20 cellular contexts compared by ENCODE assay signal in genomic region chr14:98437113-98437512, GRCh38.
DNase-seq lines count a peak whose midpoint lies in the region; ATAC-seq, FAIRE-seq and TF ChIP-seq lines count a peak whose summit lies in the region.
"Had no signal": no experiment of that assay in that cellular context is flagged by ENCODE, and none has a peak within 500 bp of the region (broad histone marks: within the 10 kb centered on the region; RNA-seq: fewer than 3 reads in every experiment).

No MANE protein-coding gene starts in this region.

- H2AK9ac ChIP-seq in IMR-90 (replicated peaks; ENCODE audit: low read depth, low read length, poor library complexity): no peak overlapping the region

- no peak overlapping the region for H4K91ac ChIP-seq in IMR-90 (ENCODE audit: insufficient read depth, low read depth, low read length)
- H4K91ac ChIP-seq in H1 (replicated peaks; ENCODE audit: insufficient read length, low read length): no peak overlapping the region

- in situ Hi-C loops in HepG2 (cut with HindIII; ENCODE audit: extremely low pct_ligation_motif_present, low pct_unique_long_range_greater_than_20kb): no loop called here
- in situ Hi-C loops in IMR-90 (cut with MboI; ENCODE audit: low sequenced_read_pairs): no loop called here

- H3K79me1 ChIP-seq in IMR-90 (ENCODE audit: low read depth in 1 of 2, low read length in 2 of 2): no peaks in the 10 kb centered on the region
- H3K79me1 ChIP-seq in H1 (ENCODE audit: low read depth, low read length): no peaks in the 10 kb centered on the region

- H3K36me3 ChIP-seq in HepG2 (replicated peaks in 1 of 2; ENCODE audit: control insufficient read depth in 1 of 2, insufficient read depth in 2 of 2, low read length in 2 of 2): no peaks in the 10 kb centered on the region
- no peaks in the 10 kb centered on the region for H3K36me3 ChIP-seq in right lobe of liver
- no peaks in the 10 kb centered on the region for H3K36me3 ChIP-seq in IMR-90 (ENCODE audit: control insufficient read depth, insufficient read depth, low read length)
- no peaks in the 10 kb centered on the region for H3K36me3 ChIP-seq in H1 (ENCODE audit: control insufficient read depth in 2 of 4, insufficient read depth in 4 of 4, low read length in 3 of 4)
- H3K36me3 ChIP-seq: BLaER1 treated with 17β-estradiol and CSF1 and Interleukin-3, amounts not matched to agents 10 nM and 100 nM had no signal

- H3K9me3 ChIP-seq in HepG2 (ENCODE audit: low read length): peaks cover 74% of the 10 kb centered on the region
- no peaks in the 10 kb centered on the region for H3K9me3 ChIP-seq in right lobe of liver
- peaks cover 4% of the 10 kb centered on the region for H3K9me3 ChIP-seq in IMR-90 (ENCODE audit: control insufficient read depth, insufficient read depth, low read length)
- peaks cover 3 to 8% of the 10 kb centered on the region in 2 experiments; a peak in 2 of 4 replicates for H3K9me3 ChIP-seq in H1 (ENCODE audit: insufficient read depth in 2 of 2, low read depth in 1 of 2, low read length in 1 of 2)
- H3K9me3 ChIP-seq: Caco-2 had no signal

- no peaks in the 10 kb centered on the region for H3K9me1 ChIP-seq in IMR-90 (ENCODE audit: insufficient read depth, low read length)

- H2AK5ac ChIP-seq in IMR-90 (ENCODE audit: low read depth, low read length) (no peak overlapping the region), H1 (ENCODE audit: low read depth, low read length) (no peak overlapping the region)

- no peaks in the 10 kb centered on the region for H3K27me3 ChIP-seq in HepG2 (ENCODE audit: control insufficient read depth in 1 of 2, insufficient read depth in 2 of 2, low read length in 2 of 2)
- no peaks in the 10 kb centered on the region for H3K27me3 ChIP-seq in right lobe of liver
- no peaks in the 10 kb centered on the region for H3K27me3 ChIP-seq in IMR-90 (ENCODE audit: control insufficient read depth, insufficient read depth, low read length)
- no peaks in the 10 kb centered on the region for H3K27me3 ChIP-seq in H1 (replicated peaks in 1 of 4; ENCODE audit: control insufficient read depth in 3 of 4, extremely low read depth in 1 of 4, insufficient read depth in 3 of 4, low read length in 3 of 4)
- H3K27me3 ChIP-seq: BLaER1 treated with 17β-estradiol and CSF1 and Interleukin-3, amounts not matched to agents 10 nM and 100 nM had no signal

- H3K79me2 ChIP-seq in HepG2 (ENCODE audit: insufficient read depth, low read length) (no peaks in the 10 kb centered on the region), H1 (ENCODE audit: control insufficient read depth in 1 of 2, insufficient read depth in 2 of 2, low read length in 2 of 2) (no peaks in the 10 kb centered on the region)

- no peak overlapping the region for H2BK20ac ChIP-seq in IMR-90 (ENCODE audit: low read depth, low read length)
- no peak overlapping the region for H2BK20ac ChIP-seq in H1 (ENCODE audit: low read length)

- 45% methylated on average over 2 of the region's 2 CpGs for WGBS in HepG2 (ENCODE audit: low lambda C conversion rate)
- WGBS in right lobe of liver (ENCODE audit: insufficient coverage, low coverage, low lambda C conversion rate, missing lambda C conversion rate): 61% methylated on average over 2 of the region's 2 CpGs
- WGBS in IMR-90 (ENCODE audit: extremely low coverage in 2 of 2, insufficient read length in 1 of 2), 2 experiments: 20% methylated on average over 1 of the region's 2 CpGs; no CpG with 5 or more reads in 1 of the 2 experiments
- 94% methylated on average over 2 of the region's 2 CpGs; no CpG with 5 or more reads in 1 of the 2 experiments for WGBS in H1 (ENCODE audit: extremely low coverage in 1 of 2, insufficient coverage in 1 of 2, insufficient read length in 1 of 2, insufficient replicate concordance in 2 of 2, low coverage in 1 of 2, low lambda C conversion rate in 2 of 2, missing lambda C conversion rate in 1 of 2), 2 experiments

- H2BK120ac ChIP-seq in IMR-90 (ENCODE audit: low read depth, low read length) (no peak overlapping the region), H1 (replicated peaks; ENCODE audit: low read depth, low read length) (no peak overlapping the region)

- H4K20me1 ChIP-seq in HepG2 (ENCODE audit: insufficient read depth, low read length): no peaks in the 10 kb centered on the region
- no peaks in the 10 kb centered on the region for H4K20me1 ChIP-seq in IMR-90 (ENCODE audit: insufficient read depth, low read length)
- no peaks in the 10 kb centered on the region for H4K20me1 ChIP-seq in H1 (replicated peaks in 1 of 2; ENCODE audit: control insufficient read depth in 1 of 2, insufficient read depth in 2 of 2, low read length in 2 of 2)
- H4K20me1 ChIP-seq: BLaER1 treated with 17β-estradiol and CSF1 and Interleukin-3, amounts not matched to agents 10 nM and 100 nM had no signal

- no peak overlapping the region for H3K4ac ChIP-seq in IMR-90 (ENCODE audit: low read depth, low read length)
- H3K4ac ChIP-seq in H1 (replicated peaks; ENCODE audit: insufficient read length, low read depth, low read length): no peak overlapping the region

- H3K56ac ChIP-seq in IMR-90 (ENCODE audit: extremely low read depth, insufficient read depth, low read length) (no peak overlapping the region), H1 (replicated peaks; ENCODE audit: insufficient read length, low read depth, low read length) (no peak overlapping the region)

- H3K27ac ChIP-seq in HepG2 (ENCODE audit: extremely low read length, insufficient read depth, low read length) (no peak overlapping the region), right lobe of liver (no peak overlapping the region), IMR-90 (ENCODE audit: insufficient read depth, low read length) (no peak overlapping the region), H1 (ENCODE audit: low read depth, low read length) (no peak overlapping the region)
- H3K27ac ChIP-seq: BLaER1 treated with 17β-estradiol and CSF1 and Interleukin-3, amounts not matched to agents 10 nM and 100 nM; C4-2B had no signal

- H3K4me3 ChIP-seq in HepG2 (replicated peaks in 1 of 3; ENCODE audit: insufficient read depth in 1 of 3, low read depth in 2 of 3, low read length in 3 of 3): no peak overlapping the region
- H3K4me3 ChIP-seq in right lobe of liver: no peak overlapping the region
- H3K4me3 ChIP-seq in IMR-90 (ENCODE audit: insufficient read depth, low read depth, low read length): no peak overlapping the region
- no peak overlapping the region for H3K4me3 ChIP-seq in H1 (ENCODE audit: extremely low read depth in 1 of 4, insufficient read depth in 2 of 4, low read depth in 3 of 4, low read length in 4 of 4)
- H3K4me3 ChIP-seq: BLaER1 treated with 17β-estradiol and CSF1 and Interleukin-3, amounts not matched to agents 10 nM and 100 nM had no signal

- H3K23ac ChIP-seq in IMR-90 (ENCODE audit: low read depth, low read length) (no peak overlapping the region), H1 (ENCODE audit: insufficient read length) (no peak overlapping the region)

- BruUV-seq in HepG2 (replicated peaks; lab: Mats Ljungman, UMichigan): no TSS peak
- BruUV-seq in IMR-90 (replicated peaks; lab: Mats Ljungman, UMichigan): no TSS peak

- TF ChIP-seq EP300 in HepG2 (IDR thresholded peaks at IDR 0.05; ENCODE audit: low read depth in 2 of 2, low read length in 2 of 2) (no peak), HepG2 (CRISPR knock-in tag; IDR thresholded peaks at IDR 0.05; ENCODE audit: borderline replicate concordance) (no peak), H1 (IDR thresholded peaks at IDR 0.05; ENCODE audit: borderline replicate concordance in 1 of 2, low read depth in 2 of 2, low read length in 2 of 2) (no peak)

- no peaks in the 10 kb centered on the region for H3K23me2 ChIP-seq in H1 (ENCODE audit: low read depth, low read length)

- H3K9ac ChIP-seq in HepG2 (ENCODE audit: insufficient read depth, low read depth, low read length) (no peak overlapping the region), IMR-90 (ENCODE audit: low read depth, low read length) (no peak overlapping the region), H1 (replicated peaks in 1 of 4; ENCODE audit: extremely low read depth in 1 of 4, low read depth in 3 of 4, low read length in 3 of 4) (no peak overlapping the region)
- H3K9ac ChIP-seq: BLaER1 treated with 17β-estradiol and CSF1 and Interleukin-3, amounts not matched to agents 10 nM and 100 nM had no signal

- no peak for DNase-seq in HepG2 (ENCODE audit: low spot score)
- DNase-seq in right lobe of liver: no peak
- no peak for DNase-seq in IMR-90
- no peak for DNase-seq in H1 (ENCODE audit: low read depth in 1 of 2, low spot score in 2 of 2)
- no peak for DNase-seq in cerebellum (ENCODE audit: low spot score)
- DNase-seq: 8988T; AML-193; Caco-2; Calu3; CD4-positive, alpha-beta T cell; CD8-positive, alpha-beta T cell; DMS79 treated with DMSO at 0.1 percent for 48 hours; GF-D8 had no signal

- H3K18ac ChIP-seq in IMR-90 (ENCODE audit: low read depth, low read length) (no peak overlapping the region), H1 (ENCODE audit: extremely low read depth, low read length) (no peak overlapping the region)

- CTCF ChIA-PET in HepG2 (lab: Yijun Ruan, JAX; ENCODE audit: low intra/inter-chr PET ratio, low total read pairs): no interaction called here
- CTCF ChIA-PET in IMR-90 (lab: Yijun Ruan, JAX): no interaction called here
- CTCF ChIA-PET in H1 (lab: Charles Lee; ENCODE audit: partially characterized antibody): no interaction called here

- H4K5ac ChIP-seq in IMR-90 (ENCODE audit: low read depth, low read length) (no peak overlapping the region), H1 (ENCODE audit: insufficient read length, low read depth, low read length) (no peak overlapping the region)

- H2BK5ac ChIP-seq in IMR-90 (ENCODE audit: low read depth, low read length, poor library complexity, severe bottlenecking) (no peak overlapping the region), H1 (ENCODE audit: low read depth, low read length) (no peak overlapping the region)

- no peak for FAIRE-seq in HepG2 (lab: Jason Lieb, UNC)
- FAIRE-seq in H1 (lab: Jason Lieb, UNC): no peak
- FAIRE-seq: A204.1, D721Med, G401.6, GM12891 had no signal

- TF ChIP-seq CTCF in HepG2 (CRISPR knock-in tag; IDR thresholded peaks at IDR 0.05) (no peak), right lobe of liver (IDR thresholded peaks at IDR 0.05) (no peak), IMR-90 (conservative IDR thresholded peaks at IDR 0.05; ENCODE audit: low read depth, low read length) (no peak), H1 (IDR thresholded peaks at IDR 0.05; ENCODE audit: control extremely low read depth in 1 of 3, insufficient read depth in 1 of 3, low read depth in 1 of 3, low read length in 3 of 3) (no peak)

- TF ChIP-seq POLR2A in HepG2 (IDR thresholded peaks at IDR 0.05; ENCODE audit: insufficient read depth in 1 of 2, low read depth in 2 of 2, low read length in 2 of 2): no peak
- TF ChIP-seq POLR2A in right lobe of liver (IDR thresholded peaks at IDR 0.05): no peak
- TF ChIP-seq POLR2A in IMR-90 (IDR thresholded peaks at IDR 0.05; ENCODE audit: low read depth, low read length): no peak
- no peak for TF ChIP-seq POLR2A in H1 (IDR thresholded peaks at IDR 0.05; ENCODE audit: control extremely low read depth in 1 of 2, low read depth in 2 of 2, low read length in 2 of 2)

- H4K8ac ChIP-seq in IMR-90 (ENCODE audit: low read depth in 2 of 2, low read length in 2 of 2) (no peak overlapping the region), H1 (ENCODE audit: extremely low read depth, insufficient read depth, low read length) (no peak overlapping the region)

- POLR2A ChIA-PET in HepG2 (lab: Yijun Ruan, JAX) (no interaction called here), IMR-90 (lab: Charles Lee; ENCODE audit: unreplicated experiment) (no interaction called here), H1 (lab: Charles Lee; ENCODE audit: partially characterized antibody) (no interaction called here)

- no peaks in the 10 kb centered on the region for H3K4me1 ChIP-seq in HepG2 (ENCODE audit: insufficient read depth, low read length)
- H3K4me1 ChIP-seq in right lobe of liver: no peaks in the 10 kb centered on the region
- H3K4me1 ChIP-seq in IMR-90 (ENCODE audit: control insufficient read depth, insufficient read depth, low read length): no peaks in the 10 kb centered on the region
- H3K4me1 ChIP-seq in H1 (replicated peaks in 1 of 4; ENCODE audit: control insufficient read depth in 3 of 4, insufficient read depth in 4 of 4, low read length in 3 of 4): no peaks in the 10 kb centered on the region
- H3K4me1 ChIP-seq: BLaER1 treated with 17β-estradiol and CSF1 and Interleukin-3, amounts not matched to agents 10 nM and 100 nM; Caco-2 had no signal

- H3K4me2 ChIP-seq in HepG2 (ENCODE audit: low read depth, low read length) (no peak overlapping the region), IMR-90 (ENCODE audit: low read depth, low read length) (no peak overlapping the region), H1 (ENCODE audit: insufficient read depth in 1 of 2, low read depth in 2 of 2, low read length in 2 of 2) (no peak overlapping the region)
- H3K4me2 ChIP-seq: BLaER1 treated with 17β-estradiol and CSF1 and Interleukin-3, amounts not matched to agents 10 nM and 100 nM had no signal

- no peak overlapping the region for H2BK12ac ChIP-seq in H1 (ENCODE audit: low read depth, low read length)

- H2BK15ac ChIP-seq in IMR-90 (ENCODE audit: low read depth, low read length): no peak overlapping the region
- no peak overlapping the region for H2BK15ac ChIP-seq in H1 (ENCODE audit: low read length)

- TF ChIP-seq RAD21 in HepG2 (CRISPR knock-in tag; IDR thresholded peaks at IDR 0.05): no peak
- no peak for TF ChIP-seq RAD21 in IMR-90 (IDR thresholded peaks at IDR 0.05; ENCODE audit: low read length)
- TF ChIP-seq RAD21 in H1 (IDR thresholded peaks at IDR 0.05 in 1 of 2, conservative IDR thresholded peaks at IDR 0.05 in 1 of 2; ENCODE audit: low read depth in 2 of 2, low read length in 2 of 2): no peak

- no peak for ATAC-seq in HepG2
- ATAC-seq in right lobe of liver: no peak
- ATAC-seq in IMR-90 (ENCODE audit: low read depth): no peak
- ATAC-seq in activated CD4-positive, CD25-positive, alpha-beta regulatory T cell treated with anti-CD3 and anti-CD28 coated beads, Interleukin-2, amount 50 U/mL, for 24 hours: no peak
- ATAC-seq: CD8-positive, alpha-beta T cell had no signal

- no peak overlapping the region for H2AFZ ChIP-seq in HepG2 (ENCODE audit: low read length)
- no peak overlapping the region for H2AFZ ChIP-seq in IMR-90 (replicated peaks; ENCODE audit: low read length, poor library complexity)
- no peak overlapping the region for H2AFZ ChIP-seq in H1 (ENCODE audit: low read length)

- H3K14ac ChIP-seq in IMR-90 (replicated peaks; ENCODE audit: low read depth, low read length): no peak overlapping the region
- H3K14ac ChIP-seq in H1 (ENCODE audit: insufficient read length): no peak overlapping the region

- dilution Hi-C loops in IMR-90 (cut with HindIII; ENCODE audit: low sequenced_read_pairs, unreplicated experiment): no loop called here

- intact Hi-C loops in HepG2 (cut with micrococcal nuclease; ENCODE audit: unreplicated experiment): no loop called here
- intact Hi-C loops in right lobe of liver (cut with DNase I): no loop called here
- intact Hi-C loops in IMR-90 (cut with micrococcal nuclease): no loop called here

Comparison
In these comparisons a context has a peak if more than half of its experiments do, and no peak if none do; other contexts are left out.
1. Of the 41 proteins assayed by ChIP-seq in both HepG2 and H1: peak only in HepG2: none; only in H1: none; in both: CEBPB; in neither: 40.